ENCODE assay signal across 30 cellular contexts in the genomic region with DNA sequence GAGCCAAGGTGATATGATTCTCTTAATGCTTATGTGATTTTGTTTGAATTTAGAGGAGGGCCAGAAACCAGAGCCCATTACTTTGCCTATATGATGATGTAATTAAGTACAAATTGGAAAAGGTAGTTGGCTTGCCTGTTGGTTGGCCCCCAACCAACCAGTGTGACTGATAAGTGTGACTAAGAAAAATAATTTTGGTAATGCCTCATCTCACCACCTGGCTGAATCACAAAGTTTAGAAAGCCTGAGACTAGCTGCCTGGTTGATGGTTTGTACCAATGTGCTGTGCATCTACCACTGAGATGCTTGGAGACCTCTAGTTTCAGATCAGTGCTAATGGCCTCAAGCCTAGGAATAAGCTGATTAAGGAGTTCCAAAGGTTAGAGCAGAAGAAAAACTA.
DNase-seq lines count a peak whose midpoint lies in the region; ATAC-seq and TF ChIP-seq lines count a peak whose summit lies in the region.
"Had no signal": no experiment of that assay in that cellular context is flagged by ENCODE, and none has a peak within 500 bp of the region (broad histone marks: within the 10 kb centered on the region; RNA-seq: fewer than 3 reads in every experiment).

No MANE protein-coding gene starts in this region.

- no peaks in the 10 kb centered on the region for H3K9me2 ChIP-seq in HCT116 (ENCODE audit: insufficient read depth)

- TF ChIP-seq CTCF in HCT116 (IDR thresholded peaks at IDR 0.05 in 2 of 3, conservative IDR thresholded peaks at IDR 0.05 in 1 of 3; ENCODE audit: borderline replicate concordance in 1 of 3, insufficient read depth in 1 of 3, low read depth in 2 of 3, low read length in 2 of 3) (no peak), fibroblast of mammary gland (conservative IDR thresholded peaks at IDR 0.05; ENCODE audit: control insufficient read depth, insufficient read depth, low read depth, low read length) (no peak)

- RAD21 ChIA-PET in HCT116 (lab: Charles Lee; ENCODE audit: low non-redundant PET in 1 of 2, low total read pairs in 2 of 2, uncharacterized antibody in 2 of 2, unreplicated experiment in 2 of 2): no interaction called here

- POLR2A ChIA-PET in HCT116 (lab: Charles Lee): no interaction called here

- H3K27ac ChIP-seq in HCT116 (ENCODE audit: low read depth, low read length) (no peak overlapping the region), SJSA1 (peak overlapping the region; percentile 60)
- H3K27ac ChIP-seq: body of pancreas, dorsolateral prefrontal cortex, neural progenitor cell, right lobe of liver, SK-N-MC, tibial artery, vagina had no signal

- CTCF ChIA-PET in HCT116 (lab: Charles Lee): no interaction called here

- TF ChIP-seq RAD21 in HCT116 (IDR thresholded peaks at IDR 0.05; ENCODE audit: low read depth): no peak

- H3K27me3 ChIP-seq in HCT116 (ENCODE audit: insufficient read depth, low read length) (no peaks in the 10 kb centered on the region), SJSA1 (replicated peaks) (no peaks in the 10 kb centered on the region)
- H3K27me3 ChIP-seq: body of pancreas, dorsolateral prefrontal cortex, neural progenitor cell, right lobe of liver, tibial artery, vagina had no signal

- peak; percentile 14 for DNase-seq in Caki2 (ENCODE audit: low read depth)
- DNase-seq in HCT116 (ENCODE audit: low read depth, low spot score): no peak
- DNase-seq in SJSA1 (ENCODE audit: low read depth in 1 of 2, low spot score in 2 of 2): no peak
- peak; percentile 10 for DNase-seq in fibroblast of mammary gland (ENCODE audit: low read depth)
- DNase-seq in occipital lobe (lab: John Stamatoyannopoulos, UW): no peak
- no peak for DNase-seq in NCI-H524 treated with DMSO at 0.1 percent for 48 hours (lab: John Stamatoyannopoulos, UW)
- DNase-seq in amygdala (lab: John Stamatoyannopoulos, UW): no peak
- DNase-seq: activated CD4-positive, alpha-beta T cell treated with anti-CD3 and anti-CD28 coated beads, Interleukin-2, amount 10 ng/mL, durations not matched to agents 7 days and 5 days; activated gamma-delta T cell; activated naive CD8-positive, alpha-beta T cell treated with anti-CD3 and anti-CD28 coated beads, Interleukin-2, amount 10 ng/mL, durations not matched to agents 7 days and 5 days; activated T-cell treated with anti-CD3 and anti-CD28 coated beads, Interleukin-2, amount 50 U/mL, for 24 hours; body of pancreas; CD4-positive, alpha-beta T cell; dorsolateral prefrontal cortex; H9; mesendoderm; MV-4-11; NCI-H146; NCI-H345; NCI-H774; right lobe of liver; stimulated activated CD4-positive, alpha-beta T cell treated with anti-CD3 and anti-CD28 coated beads, Interleukin-12 subunit alpha, Interleukin-12 subunit beta, amount 100 ng/mL, for 4 hours; stimulated activated CD4-positive, alpha-beta T cell treated with anti-CD3 and anti-CD28 coated beads, Interleukin-2, amount 100 ng/mL, for 48 hours; tibial artery had no signal

- in situ Hi-C loops in Caki2 (cut with HindIII; ENCODE audit: low pct_unique_long_range_greater_than_20kb, low sequenced_read_pairs): no loop called here

- peak overlapping the region; percentile 51; the same call in 1 of the 2 replicates for H3K4me2 ChIP-seq in HCT116 (ENCODE audit: low read length)
- H3K4me2 ChIP-seq: neural progenitor cell had no signal

- no TSS peak for BruUV-seq in HCT116 (replicated peaks; lab: Mats Ljungman, UMichigan)

- H3K4me1 ChIP-seq in HCT116 (ENCODE audit: control insufficient read depth in 1 of 2, insufficient read depth in 2 of 2, low read length in 2 of 2): peaks cover 2 to 23% of the 10 kb centered on the region in 2 experiments; a peak in 2 of 4 replicates
- H3K4me1 ChIP-seq in SJSA1 (replicated peaks): peaks cover 36% of the 10 kb centered on the region
- H3K4me1 ChIP-seq: body of pancreas, neural progenitor cell, right lobe of liver, tibial artery, vagina had no signal

- H3K4me3 ChIP-seq in HCT116 (replicated peaks in 1 of 2; ENCODE audit: low read depth in 1 of 2, low read length in 2 of 2): no peak overlapping the region
- no peak overlapping the region for H3K4me3 ChIP-seq in SJSA1
- H3K4me3 ChIP-seq in fibroblast of mammary gland (ENCODE audit: control insufficient read depth, low read depth, low read length): no peak overlapping the region
- H3K4me3 ChIP-seq: body of pancreas, dorsolateral prefrontal cortex, neural progenitor cell, right lobe of liver, SK-N-MC, tibial artery, vagina had no signal

- H3K9me3 ChIP-seq in HCT116 (ENCODE audit: control insufficient read depth in 1 of 2, insufficient read depth in 1 of 2, low read depth in 1 of 2, low read length in 2 of 2): no peaks in the 10 kb centered on the region; a peak in 1 of 4 replicates
- peaks cover 5% of the 10 kb centered on the region for H3K9me3 ChIP-seq in SJSA1 (replicated peaks)
- H3K9me3 ChIP-seq: body of pancreas, right lobe of liver, tibial artery, vagina had no signal

- H3K79me2 ChIP-seq in HCT116 (ENCODE audit: insufficient read depth, low read length): no peaks in the 10 kb centered on the region

- no peak overlapping the region for H2AFZ ChIP-seq in HCT116 (ENCODE audit: low read depth, low read length, poor library complexity, severe bottlenecking)
- H2AFZ ChIP-seq: neural progenitor cell had no signal

- no peak for TF ChIP-seq POLR2A in HCT116 (IDR thresholded peaks at IDR 0.05; ENCODE audit: borderline replicate concordance, extremely low read depth, insufficient read depth, insufficient read length)

- no peak overlapping the region for H3K9ac ChIP-seq in HCT116 (ENCODE audit: low read length)
- H3K9ac ChIP-seq: neural progenitor cell had no signal

- H3K36me3 ChIP-seq in HCT116 (ENCODE audit: control insufficient read depth in 1 of 2, insufficient read depth in 2 of 2, low read length in 2 of 2) (no peaks in the 10 kb centered on the region), SJSA1 (0 out of 2 replicates have a peak, but pooled peaks cover 5% of the 10 kb centered on the region)
- H3K36me3 ChIP-seq: neural progenitor cell, right lobe of liver, tibial artery, vagina had no signal

- no peaks in the 10 kb centered on the region for H4K20me1 ChIP-seq in HCT116 (ENCODE audit: insufficient read depth)

- no peak for ATAC-seq in HCT116
- ATAC-seq in HG02759 (IDR thresholded peaks at IDR 0.05; ENCODE audit: unreplicated experiment): no peak
- ATAC-seq: body of pancreas, left lobe of liver, right lobe of liver, WTC11 had no signal

- intact Hi-C loops in HCT116 (cut with micrococcal nuclease): no loop called here

TF ChIP-seq in HCT116, 20 proteins besides CTCF, POLR2A, EP300 and RAD21:
- no peak for TF ChIP-seq SP1 (IDR thresholded peaks at IDR 0.05; ENCODE audit: low read depth)
- TF ChIP-seq POLR2AphosphoS5 (IDR thresholded peaks at IDR 0.05; ENCODE audit: low read depth, low read length): no peak
- no peak for TF ChIP-seq SIN3A (IDR thresholded peaks at IDR 0.05; ENCODE audit: low read depth)
- no peak for TF ChIP-seq SRF (IDR thresholded peaks at IDR 0.05; ENCODE audit: low read depth)
- no peak for TF ChIP-seq CEBPB (IDR thresholded peaks at IDR 0.05; ENCODE audit: low read depth)
- TF ChIP-seq REST (IDR thresholded peaks at IDR 0.05; ENCODE audit: low read depth): no peak
- TF ChIP-seq JUND (IDR thresholded peaks at IDR 0.05): no peak
- TF ChIP-seq, protein P1, sequence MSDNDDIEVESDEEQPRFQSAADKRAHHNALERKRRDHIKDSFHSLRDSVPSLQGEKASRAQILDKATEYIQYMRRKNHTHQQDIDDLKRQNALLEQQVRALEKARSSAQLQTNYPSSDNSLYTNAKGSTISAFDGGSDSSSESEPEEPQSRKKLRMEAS (IDR thresholded peaks at IDR 0.05): no peak
- no peak for TF ChIP-seq EZH2phosphoT487 (IDR thresholded peaks at IDR 0.05; ENCODE audit: borderline replicate concordance)
- TF ChIP-seq ATF3 (IDR thresholded peaks at IDR 0.05): no peak
- no peak for TF ChIP-seq EGR1 (IDR thresholded peaks at IDR 0.05; ENCODE audit: low read depth)

Comparison
In these comparisons a context has a peak if more than half of its experiments do, and no peak if none do; other contexts are left out.
1. DNase-seq: peak in Caki2 (single experiment) and fibroblast of mammary gland (single experiment); none in HCT116 (single experiment), SJSA1 (0 of 2), occipital lobe (single experiment), NCI-H524 treated with DMSO at 0.1 percent for 48 hours (single experiment) and amygdala (0 of 56).